In the genomic region with DNA sequence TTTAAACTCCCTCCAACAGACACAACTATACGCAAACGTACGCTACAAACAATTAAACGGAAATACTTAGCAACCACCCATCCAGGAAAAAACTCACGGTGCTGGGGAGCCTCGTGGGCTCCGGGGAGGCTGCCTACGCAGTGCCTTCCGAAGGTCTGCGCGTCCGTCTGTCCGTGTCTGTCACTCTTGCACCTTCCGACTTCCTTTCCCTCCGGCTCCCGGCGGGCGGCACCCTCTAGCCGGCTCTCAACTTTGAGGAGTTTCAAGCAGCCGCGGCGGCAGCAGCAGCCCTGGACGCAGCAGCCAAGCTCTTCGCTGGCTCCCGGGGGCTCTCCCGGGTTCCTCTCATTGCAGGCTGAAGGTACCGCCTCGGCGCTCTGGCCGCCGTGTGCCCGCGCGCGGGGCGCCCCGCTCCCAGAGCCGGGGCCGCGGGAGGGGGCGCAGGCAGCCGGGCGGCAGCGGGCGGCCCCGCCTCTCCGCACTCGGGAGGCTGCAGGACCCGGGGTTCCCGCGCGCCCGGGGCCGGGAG, we compare ENCODE assay signal across 7 cellular contexts.
DNase-seq lines count a peak whose midpoint lies in the region; ATAC-seq, FAIRE-seq and TF ChIP-seq lines count a peak whose summit lies in the region.

A gene with protein sequence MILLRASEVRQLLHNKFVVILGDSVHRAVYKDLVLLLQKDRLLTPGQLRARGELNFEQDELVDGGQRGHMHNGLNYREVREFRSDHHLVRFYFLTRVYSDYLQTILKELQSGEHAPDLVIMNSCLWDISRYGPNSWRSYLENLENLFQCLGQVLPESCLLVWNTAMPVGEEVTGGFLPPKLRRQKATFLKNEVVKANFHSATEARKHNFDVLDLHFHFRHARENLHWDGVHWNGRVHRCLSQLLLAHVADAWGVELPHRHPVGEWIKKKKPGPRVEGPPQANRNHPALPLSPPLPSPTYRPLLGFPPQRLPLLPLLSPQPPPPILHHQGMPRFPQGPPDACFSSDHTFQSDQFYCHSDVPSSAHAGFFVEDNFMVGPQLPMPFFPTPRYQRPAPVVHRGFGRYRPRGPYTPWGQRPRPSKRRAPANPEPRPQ (plus strand): TSS at position 257 of the 529 bp plus-strand sequence. CDS start 155,443 bp downstream, outside the sequence.

- TF ChIP-seq CTCF in epithelial cell of esophagus (IDR thresholded peaks at IDR 0.05; ENCODE audit: insufficient read depth, low read depth, low read length, missing control alignments): peak; percentile 41

- no peaks in the 10 kb centered on the region for H3K36me3 ChIP-seq in mucosa of rectum (ENCODE audit: control insufficient read depth in 2 of 2, insufficient read depth in 2 of 2, low read length in 2 of 2)

- no peaks in the 10 kb centered on the region for H3K9me3 ChIP-seq in mucosa of rectum (ENCODE audit: control insufficient read depth in 2 of 2, low read length in 2 of 2)

- H3K9ac ChIP-seq in mucosa of rectum (ENCODE audit: low read depth in 1 of 2, low read length in 2 of 2): peak within 1 kb of the TSS; percentile 69

- peaks cover 4 to 10% of the 10 kb centered on the region in 2 donors for H3K27me3 ChIP-seq in mucosa of rectum (ENCODE audit: control insufficient read depth in 2 of 2, insufficient read depth in 2 of 2, low read length in 2 of 2)

- peak; percentile 68 for ATAC-seq in HG02938 (IDR thresholded peaks at IDR 0.05; ENCODE audit: unreplicated experiment)

- H3K27ac ChIP-seq in mucosa of rectum (ENCODE audit: low read depth in 2 of 2, low read length in 2 of 2): peak within 1 kb of the TSS; percentile 79

- peak within 1 kb of the TSS; percentile 73 for H3K4me3 ChIP-seq in epithelial cell of esophagus (ENCODE audit: low read length)
- H3K4me3 ChIP-seq in mucosa of rectum (ENCODE audit: low read length in 2 of 2): peak within 1 kb of the TSS; percentile 75 to 78

- DNase-seq in GM18507 (ENCODE audit: extremely low spot score, insufficient read length, low read depth) (no peak), NCI-H774 (lab: John Stamatoyannopoulos, UW) (peak; percentile 80), epithelial cell of esophagus (ENCODE audit: low read depth) (peak; percentile 82)
- peak; percentile 36 to 49 for DNase-seq in activated CD8-positive, alpha-beta memory T cell treated with anti-CD3 and anti-CD28 coated beads for 4 hours (ENCODE audit: low read depth in 2 of 2)
- DNase-seq in stimulated activated CD8-positive, alpha-beta memory T cell treated with anti-CD3 and anti-CD28 coated beads, Interleukin-7, amount 100 ng/mL, for 1 hour (ENCODE audit: low read depth in 2 of 2): peak; percentile 34 to 39

- H3K4me1 ChIP-seq in mucosa of rectum (ENCODE audit: control insufficient read depth in 2 of 2, insufficient read depth in 2 of 2, low read length in 2 of 2): peaks cover 0 to 4% of the 10 kb centered on the region in 2 donors

- peak; percentile 46 for FAIRE-seq in GM18507 (lab: Jason Lieb, UNC)
